12 cellular contexts compared by ENCODE assay signal in the genomic region with DNA sequence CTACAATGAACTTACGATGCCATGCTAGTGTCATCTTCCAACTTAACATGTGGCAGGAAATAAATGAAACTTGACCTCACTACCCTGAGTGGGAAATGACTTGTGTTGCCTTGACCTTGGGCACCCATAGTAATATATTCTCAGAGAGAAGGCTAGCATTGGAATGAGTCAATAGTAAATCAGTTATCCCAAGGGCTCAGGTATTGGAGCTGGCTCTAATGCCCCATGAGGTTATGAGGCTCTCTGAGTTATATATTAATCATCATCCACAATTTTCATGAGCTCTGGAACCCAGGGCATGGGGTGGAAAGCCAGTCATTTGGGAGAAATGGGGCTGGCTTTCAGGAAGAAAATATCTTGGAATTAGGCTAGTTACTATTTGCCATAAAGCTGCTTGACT. TPM values are rescaled to one million over a fixed set of nuclear protein-coding genes. Genes with fewer than 3 reads are reported as not detected.
"Had no signal": no experiment of that assay in that cellular context is flagged by ENCODE, and none has a peak within 500 bp of the region (broad histone marks: within the 10 kb centered on the region; RNA-seq: fewer than 3 reads in every experiment).

No MANE protein-coding gene starts in this region.

- H3K4me3 ChIP-seq: left ventricle myocardium inferior, pancreas, tibial artery had no signal

- H3K27me3 ChIP-seq: pancreas had no signal

- H3K27ac ChIP-seq: left ventricle myocardium inferior, pancreas, tibial artery had no signal

- H3K9me3 ChIP-seq: left ventricle myocardium inferior, pancreas, tibial artery had no signal

- H3K4me1 ChIP-seq: left ventricle myocardium inferior, pancreas, tibial artery had no signal

- DNase-seq: activated CD8-positive, alpha-beta memory T cell treated with anti-CD3 and anti-CD28 coated beads, Interleukin-2, amount 10 ng/mL, durations not matched to agents 7 days and 5 days; activated effector memory CD4-positive, alpha-beta T cell treated with Interleukin-2 at 50 U/mL for 16 hours; activated T-cell treated with anti-CD3 and anti-CD28 coated beads, Interleukin-2, amount 50 U/mL, for 24 hours; amygdala; effector memory CD4-positive, alpha-beta T cell; immature natural killer cell; left ventricle myocardium inferior; pancreas; tibial artery had no signal

- H3K36me3 ChIP-seq: left ventricle myocardium inferior, pancreas, tibial artery had no signal

- ATAC-seq: activated CD4-positive, CD25-positive, alpha-beta regulatory T cell treated with anti-CD3 and anti-CD28 coated beads, Interleukin-2, amount 50 U/mL, for 24 hours; activated CD8-positive, alpha-beta memory T cell treated with anti-CD3 and anti-CD28 coated beads, Interleukin-2, amount 10 ng/mL, durations not matched to agents 7 days and 5 days; pancreas; stimulated activated effector memory CD8-positive, alpha-beta T cell treated with anti-CD3 and anti-CD28 coated beads, Interleukin-12 subunit alpha, Interleukin-12 subunit beta, amount 100 ng/mL, for 72 hours had no signal

- FAIRE-seq: pancreas had no signal

RNA-seq across cellular contexts. Expression of a gene that starts 42.4 kb away (rescaled TPM):
- total RNA-seq: activated CD8-positive, alpha-beta memory T cell treated with anti-CD3 and anti-CD28 coated beads, Interleukin-2, amount 10 ng/mL, durations not matched to agents 7 days and 5 days; left ventricle myocardium inferior; mesenteric fat pad had no signal
- polyA plus RNA-seq: immature natural killer cell had no signal
